In the genomic region with DNA sequence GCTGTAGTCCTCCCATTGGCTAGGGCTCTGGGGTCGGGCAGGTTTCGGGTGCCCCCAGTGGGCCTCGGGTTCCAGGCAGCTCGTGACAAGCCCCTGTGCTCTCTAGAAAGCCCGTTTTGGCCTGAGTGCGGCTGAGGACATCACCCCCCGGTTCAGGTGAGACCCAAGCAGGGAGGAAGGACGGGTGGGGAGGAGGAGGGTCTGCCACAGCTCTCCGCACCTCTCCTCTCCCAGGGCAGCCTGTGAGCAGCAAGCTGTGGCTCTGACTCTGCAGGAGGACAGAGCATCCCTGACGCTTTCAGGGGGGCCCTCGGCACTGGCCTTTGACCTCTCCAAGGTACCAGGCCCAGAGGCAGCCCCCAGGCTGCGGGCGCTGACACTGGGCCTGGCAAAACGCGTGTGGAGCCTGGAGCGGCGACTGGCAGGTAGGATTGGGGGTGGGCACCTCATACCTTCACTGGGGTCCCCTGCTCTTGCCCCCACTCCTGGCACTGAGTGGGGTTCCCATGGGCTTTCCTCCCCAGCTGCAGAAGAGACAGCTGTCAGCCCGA, we compare ENCODE assay signal across 8 cellular contexts. TPM values are rescaled to one million over a fixed set of nuclear protein-coding genes. Genes with fewer than 3 reads are reported as not detected.
DNase-seq lines count a peak whose midpoint lies in the region; ATAC-seq, FAIRE-seq and TF ChIP-seq lines count a peak whose summit lies in the region.

No MANE protein-coding gene starts in this region.

- no peak for FAIRE-seq in small intestine (lab: Jason Lieb, UNC)

- ATAC-seq in GM19395 (IDR thresholded peaks at IDR 0.05; ENCODE audit: unreplicated experiment) (peak; percentile 8), gastroesophageal sphincter (no peak), HG02610 (IDR thresholded peaks at IDR 0.05; ENCODE audit: unreplicated experiment) (no peak), GM18498 (IDR thresholded peaks at IDR 0.05; ENCODE audit: unreplicated experiment) (no peak)

- H3K27ac ChIP-seq in SU-DHL-6 (ENCODE audit: low read depth, low read length) (peak overlapping the region; percentile 60), gastroesophageal sphincter (peak overlapping the region in 3 of 4 donors; percentile 90 to 96 (median 95)), small intestine (ENCODE audit: low read depth in 1 of 2, low read length in 1 of 2) (peak overlapping the region; percentile 78 to 80)

- H3K9me2 ChIP-seq in SU-DHL-6 (replicated peaks; ENCODE audit: insufficient read depth, low read length) = no peaks in the 10 kb centered on the region

- peak overlapping the region; percentile 88 for H3K4me2 ChIP-seq in SU-DHL-6 (ENCODE audit: low read depth, low read length, poor library complexity, severe bottlenecking)

- no peaks in the 10 kb centered on the region for H3F3A ChIP-seq in SU-DHL-6 (ENCODE audit: insufficient read depth)

- no peaks in the 10 kb centered on the region for H4K20me1 ChIP-seq in SU-DHL-6 (ENCODE audit: low read depth, low read length)

- TF ChIP-seq POLR2A in gastroesophageal sphincter (IDR thresholded peaks at IDR 0.05) = no peak

- peak overlapping the region; percentile 66 for H3K4me3 ChIP-seq in SU-DHL-6 (ENCODE audit: insufficient read depth, low read length, poor library complexity, severe bottlenecking)
- peak overlapping the region; percentile 67 to 80 for H3K4me3 ChIP-seq in gastroesophageal sphincter
- peak overlapping the region; percentile 65 to 71 for H3K4me3 ChIP-seq in small intestine (ENCODE audit: low read depth in 1 of 2, low read length in 2 of 2)

- TF ChIP-seq CTCF in SU-DHL-6 (IDR thresholded peaks at IDR 0.05; ENCODE audit: insufficient read depth, low read length, poor library complexity, severe bottlenecking) (no peak), gastroesophageal sphincter (IDR thresholded peaks at IDR 0.05) (no peak)

- no peaks in the 10 kb centered on the region for H3K79me2 ChIP-seq in SU-DHL-6 (ENCODE audit: insufficient read depth, low read length)

- whole genome bisulfite sequencing in gastroesophageal sphincter (ENCODE audit: low coverage in 1 of 2), 2 donors = 70% methylated on average over 2 of the region's 18 CpGs; no CpG with 5 or more reads in 1 of the 2 donors
- 27 to 40% (median 31%) methylated on average over 18 of the region's 18 CpGs for whole genome bisulfite sequencing in small intestine, 3 donors

- peak overlapping the region; percentile 89 for H3K9ac ChIP-seq in SU-DHL-6 (ENCODE audit: low read length)

- H3K4me1 ChIP-seq in gastroesophageal sphincter (peaks cover 0 to 53% (median 31%) of the 10 kb centered on the region in 3 donors), small intestine (ENCODE audit: control insufficient read depth in 2 of 2, insufficient read depth in 1 of 2, low read depth in 1 of 2, low read length in 1 of 2) (peaks cover 2 to 11% of the 10 kb centered on the region in 2 donors)

- peak overlapping the region; percentile 86 for H2AFZ ChIP-seq in SU-DHL-6 (ENCODE audit: low read depth, low read length, severe bottlenecking)

- H3K27me3 ChIP-seq in SU-DHL-6 (ENCODE audit: low read length) (no peaks in the 10 kb centered on the region), gastroesophageal sphincter (peaks cover 47% of the 10 kb centered on the region), small intestine (ENCODE audit: control insufficient read depth in 2 of 2, insufficient read depth in 2 of 2, low read length in 2 of 2) (no peaks in the 10 kb centered on the region)

- H3K9me3 ChIP-seq in SU-DHL-6 (ENCODE audit: insufficient read depth, low read length) = no peaks in the 10 kb centered on the region
- no peaks in the 10 kb centered on the region for H3K9me3 ChIP-seq in gastroesophageal sphincter
- H3K9me3 ChIP-seq in small intestine (ENCODE audit: control insufficient read depth, low read depth) = no peaks in the 10 kb centered on the region

- H3K36me3 ChIP-seq in SU-DHL-6 (ENCODE audit: low read length) (no peaks in the 10 kb centered on the region), gastroesophageal sphincter (peaks cover 0 to 18% of the 10 kb centered on the region in 2 donors), small intestine (ENCODE audit: control insufficient read depth in 2 of 2, insufficient read depth in 2 of 2, low read length in 2 of 2) (no peaks in the 10 kb centered on the region)

- TF ChIP-seq EP300 in gastroesophageal sphincter (IDR thresholded peaks at IDR 0.05) = no peak

- DNase-seq in small intestine (no peak), SKM-1 treated with dmso at 0.1 percent for 144 hours (lab: John Stamatoyannopoulos, UW; ENCODE audit: unreplicated experiment) (no peak), 8988T (no peak)

RNA-seq across cellular contexts. Expression of a gene that starts 0.7 kb away (rescaled TPM):
- 10 to 100 TPM; 24.2 to 42.6 (median 36.1) TPM for total RNA-seq in gastroesophageal sphincter
- 10 to 100 TPM; 75.5 to 85.9 (median 75.6) TPM for polyA plus RNA-seq in small intestine

RNA-seq across cellular contexts. Expression of a gene that starts 3.5 kb away (rescaled TPM):
- total RNA-seq in gastroesophageal sphincter = 1 to 10 TPM in 3 of 4 donors, under 1 TPM in 1; 0.81 to 5.4 (median 2.2) TPM
- polyA plus RNA-seq in small intestine = 1 to 10 TPM in 2 of 3 donors, not detected in 1; 1.4 to 6.2 TPM

RNA-seq across cellular contexts. Expression of a gene that starts 10.1 kb away (rescaled TPM):
- total RNA-seq in gastroesophageal sphincter = under 1 TPM in 2 of 4 donors, not detected in 2; 0.40 TPM
- under 1 TPM in 1 of 3 donors, not detected in 2; 0.16 TPM for polyA plus RNA-seq in small intestine

RNA-seq across cellular contexts. Expression of a gene that starts 15.6 kb away (rescaled TPM):
- total RNA-seq in gastroesophageal sphincter = 100 to 1,000 TPM in 1 of 4 donors, 10 to 100 TPM in 2, 1 to 10 TPM in 1; 7.4 to 132 (median 29.7) TPM
- 10 to 100 TPM in 2 of 3 donors, 1 to 10 TPM in 1; 2.0 to 38.0 (median 36.7) TPM for polyA plus RNA-seq in small intestine

RNA-seq across cellular contexts. Expression of a gene that starts 35.1 kb away (rescaled TPM):
- 10 to 100 TPM; 13.5 to 24.3 (median 19.3) TPM for total RNA-seq in gastroesophageal sphincter
- 10 to 100 TPM in 1 of 3 donors, 1 to 10 TPM in 2; 3.4 to 11.2 (median 6.5) TPM for polyA plus RNA-seq in small intestine
